9 cellular contexts compared by ENCODE assay signal in genomic region chr9:133371261-133371711, GRCh38. TPM values are rescaled to one million over a fixed set of nuclear protein-coding genes. Genes with fewer than 3 reads are reported as not detected.
DNase-seq lines count a peak whose midpoint lies in the region; ATAC-seq, FAIRE-seq and TF ChIP-seq lines count a peak whose summit lies in the region.
"Had no signal": no experiment of that assay in that cellular context is flagged by ENCODE, and none has a peak within 500 bp of the region (broad histone marks: within the 10 kb centered on the region; RNA-seq: fewer than 3 reads in every experiment).

No MANE protein-coding gene starts in this region.

- TF ChIP-seq POLR2A in GM12891 (IDR thresholded peaks at IDR 0.05; ENCODE audit: low read depth, low read length) (no peak), testis (IDR thresholded peaks at IDR 0.05) (no peak)

- H3K36me3 ChIP-seq in effector memory CD4-positive, alpha-beta T cell (ENCODE audit: control insufficient read depth, insufficient read depth, low read length): peaks cover 23% of the 10 kb centered on the region
- no peaks in the 10 kb centered on the region for H3K36me3 ChIP-seq in testis (ENCODE audit: low read depth, missing control alignments)

- CTCF ChIA-PET in activated CD4-positive, alpha-beta memory T cell treated with anti-CD3 and anti-CD28 coated beads, Interleukin-2, amount 10 ng/mL, durations not matched to agents 7 days and 5 days (lab: Charles Lee): interaction anchor here (0.7 to 6.3 kb wide), 16 partner anchors 9 to 341 kb away, joined by 3 to 59 read pairs (median 5); partner anchors contain the start of genes GTF3C5, MED22, RPL7A and SURF1

- H3K36me3 Mint-ChIP-seq in activated CD4-positive, alpha-beta memory T cell treated with anti-CD3 and anti-CD28 coated beads, Interleukin-2, amount 10 ng/mL, durations not matched to agents 7 days and 5 days (ENCODE audit: low read depth): peaks cover 71% of the 10 kb centered on the region

- peaks cover 77% of the 10 kb centered on the region for H3K4me1 ChIP-seq in effector memory CD4-positive, alpha-beta T cell (ENCODE audit: control insufficient read depth, insufficient read depth, low read length, poor library complexity, severe bottlenecking)
- peaks cover 24% of the 10 kb centered on the region for H3K4me1 ChIP-seq in testis

- DNase-seq in GM12864 (ENCODE audit: low read depth): no peak
- DNase-seq in activated CD4-positive, alpha-beta memory T cell treated with anti-CD3 and anti-CD28 coated beads, Interleukin-2, amount 10 ng/mL, durations not matched to agents 7 days and 5 days: peak; percentile 83
- DNase-seq in effector memory CD4-positive, alpha-beta T cell: peak; percentile 57 to 72 (median 60)
- peak; percentile 89 for DNase-seq in stimulated activated CD4-positive, alpha-beta T cell treated with anti-CD3 and anti-CD28 coated beads, Interleukin-15, amount 100 ng/mL, for 24 hours
- DNase-seq in GM12891 (ENCODE audit: insufficient read length, low spot score): no peak
- DNase-seq in testis: no peak
- DNase-seq: T1000 had no signal

- H3K27ac ChIP-seq in effector memory CD4-positive, alpha-beta T cell (ENCODE audit: insufficient read depth, low read length, poor library complexity, severe bottlenecking): peak overlapping the region; percentile 97
- H3K27ac ChIP-seq in testis: no peak overlapping the region

- intact Hi-C loops in testis (cut with DNase I; ENCODE audit: low total_unique reads): no loop called here

- WGBS in testis, 2 donors: 69 to 71% methylated on average over 10 to 12 of the region's 12 CpGs

- no peaks in the 10 kb centered on the region for H3K27me3 Mint-ChIP-seq in activated CD4-positive, alpha-beta memory T cell treated with anti-CD3 and anti-CD28 coated beads, Interleukin-2, amount 10 ng/mL, durations not matched to agents 7 days and 5 days

- ATAC-seq in GM18868 (IDR thresholded peaks at IDR 0.05; ENCODE audit: unreplicated experiment) (no peak), HG03175 (IDR thresholded peaks at IDR 0.05; ENCODE audit: unreplicated experiment) (no peak)

- no peak overlapping the region for H3K4me3 ChIP-seq in GM12864 (ENCODE audit: low read depth, low read length)
- H3K4me3 ChIP-seq in effector memory CD4-positive, alpha-beta T cell (ENCODE audit: insufficient read depth, low read depth, low read length, poor library complexity, severe bottlenecking): peak overlapping the region; percentile 54
- H3K4me3 ChIP-seq in testis: no peak overlapping the region

- POLR2A ChIA-PET in activated CD4-positive, alpha-beta memory T cell treated with anti-CD3 and anti-CD28 coated beads, Interleukin-2, amount 10 ng/mL, durations not matched to agents 7 days and 5 days (lab: Charles Lee): interaction anchor here (1.0 to 11.6 kb wide), 18 partner anchors 8 to 701 kb away, joined by 3 to 397 read pairs (median 4); partner anchors contain the start of genes DDX31, GTF3C4, GTF3C5 and MED22

- H3K27ac Mint-ChIP-seq in activated CD4-positive, alpha-beta memory T cell treated with anti-CD3 and anti-CD28 coated beads, Interleukin-2, amount 10 ng/mL, durations not matched to agents 7 days and 5 days: peak overlapping the region; percentile 84

- no peaks in the 10 kb centered on the region for H3K27me3 ChIP-seq in effector memory CD4-positive, alpha-beta T cell (replicated peaks; ENCODE audit: control insufficient read depth, insufficient read depth, low read length, poor library complexity, severe bottlenecking)
- no peaks in the 10 kb centered on the region for H3K27me3 ChIP-seq in testis

- no peaks in the 10 kb centered on the region for H3K9me3 Mint-ChIP-seq in activated CD4-positive, alpha-beta memory T cell treated with anti-CD3 and anti-CD28 coated beads, Interleukin-2, amount 10 ng/mL, durations not matched to agents 7 days and 5 days

- H3K9me3 ChIP-seq in effector memory CD4-positive, alpha-beta T cell (ENCODE audit: control insufficient read depth, low read length): no peaks in the 10 kb centered on the region
- H3K9me3 ChIP-seq in testis: no peaks in the 10 kb centered on the region

- H3K4me1 Mint-ChIP-seq in activated CD4-positive, alpha-beta memory T cell treated with anti-CD3 and anti-CD28 coated beads, Interleukin-2, amount 10 ng/mL, durations not matched to agents 7 days and 5 days: peaks cover 67% of the 10 kb centered on the region

- peak overlapping the region; percentile 72 for H3K4me3 Mint-ChIP-seq in activated CD4-positive, alpha-beta memory T cell treated with anti-CD3 and anti-CD28 coated beads, Interleukin-2, amount 10 ng/mL, durations not matched to agents 7 days and 5 days

- FAIRE-seq in GM12891 (lab: Jason Lieb, UNC): no peak

- peak; percentile 14 for TF ChIP-seq CTCF in GM12864 (IDR thresholded peaks at IDR 0.05; ENCODE audit: low read depth, low read length, missing control alignments)
- no peak for TF ChIP-seq CTCF in testis (IDR thresholded peaks at IDR 0.05)

TF ChIP-seq in GM12891, 5 proteins besides CTCF, POLR2A, EP300 and RAD21:
- TF ChIP-seq POLR2AphosphoS5 (IDR thresholded peaks at IDR 0.05; ENCODE audit: low read depth, low read length) (no peak), SPI1 (IDR thresholded peaks at IDR 0.05; ENCODE audit: low read depth, low read length) (no peak)

RNA-seq across cellular contexts. Expression of gene SURF4, which starts 4.6 kb away (rescaled TPM):
- 100 to 1,000 TPM; 249 to 260 TPM for total RNA-seq in activated CD4-positive, alpha-beta memory T cell treated with anti-CD3 and anti-CD28 coated beads, Interleukin-2, amount 10 ng/mL, durations not matched to agents 7 days and 5 days
- 64.3 TPM for polyA plus RNA-seq in GM12891 (2012; ENCODE audit: low read depth, missing spikeins)
- 100 to 1,000 TPM; 150 to 151 TPM for total RNA-seq in testis
- 163 TPM for polyA plus RNA-seq in testis (ENCODE audit: insufficient read depth, low read depth, low replicate concordance)

RNA-seq across cellular contexts. Expression of gene STKLD1, which starts 4.9 kb away (rescaled TPM):
- under 1 TPM; 0.65 to 0.71 TPM for total RNA-seq in activated CD4-positive, alpha-beta memory T cell treated with anti-CD3 and anti-CD28 coated beads, Interleukin-2, amount 10 ng/mL, durations not matched to agents 7 days and 5 days
- polyA plus RNA-seq in GM12891 (2012; ENCODE audit: low read depth, missing spikeins): 0.45 TPM
- total RNA-seq in testis: 10 to 100 TPM in 1 of 2 donors, 1 to 10 TPM in 1; 8.4 to 20.9 TPM
- polyA plus RNA-seq in testis (ENCODE audit: insufficient read depth, low read depth, low replicate concordance): 33.1 TPM

RNA-seq across cellular contexts. Expression of gene SURF2, which starts 14.9 kb away (rescaled TPM):
- total RNA-seq in activated CD4-positive, alpha-beta memory T cell treated with anti-CD3 and anti-CD28 coated beads, Interleukin-2, amount 10 ng/mL, durations not matched to agents 7 days and 5 days: 10 to 100 TPM; 10.2 TPM
- polyA plus RNA-seq in GM12891 (2012; ENCODE audit: low read depth, missing spikeins): 25.9 TPM
- total RNA-seq in testis: 100 to 1,000 TPM; 103 to 121 TPM
- polyA plus RNA-seq in testis (ENCODE audit: insufficient read depth, low read depth, low replicate concordance): 160 TPM

RNA-seq across cellular contexts. Expression of gene SURF1, which starts 15.0 kb away (rescaled TPM):
- total RNA-seq in activated CD4-positive, alpha-beta memory T cell treated with anti-CD3 and anti-CD28 coated beads, Interleukin-2, amount 10 ng/mL, durations not matched to agents 7 days and 5 days: 10 to 100 TPM; 33.8 to 37.6 TPM
- 30.5 TPM for polyA plus RNA-seq in GM12891 (2012; ENCODE audit: low read depth, missing spikeins)
- 10 to 100 TPM; 51.4 to 58.9 TPM for total RNA-seq in testis
- polyA plus RNA-seq in testis (ENCODE audit: insufficient read depth, low read depth, low replicate concordance): 71.0 TPM

RNA-seq across cellular contexts. Expression of gene RPL7A, which starts 23.3 kb away (rescaled TPM):
- 1,000 to 10,000 TPM; 1,627 to 1,632 TPM for total RNA-seq in activated CD4-positive, alpha-beta memory T cell treated with anti-CD3 and anti-CD28 coated beads, Interleukin-2, amount 10 ng/mL, durations not matched to agents 7 days and 5 days
- 4,358 TPM for polyA plus RNA-seq in GM12891 (2012; ENCODE audit: low read depth, missing spikeins)
- total RNA-seq in testis: 1,000 to 10,000 TPM in 1 of 2 donors, 100 to 1,000 TPM in 1; 856 to 1,453 TPM
- polyA plus RNA-seq in testis (ENCODE audit: insufficient read depth, low read depth, low replicate concordance): 1,924 TPM

Comparison
In these comparisons a context has a peak if more than half of its experiments do, and no peak if none do; other contexts are left out.
1. DNase-seq: peak in activated CD4-positive, alpha-beta memory T cell treated with anti-CD3 and anti-CD28 coated beads, Interleukin-2, amount 10 ng/mL, durations not matched to agents 7 days and 5 days (single experiment), effector memory CD4-positive, alpha-beta T cell (3 of 3) and stimulated activated CD4-positive, alpha-beta T cell treated with anti-CD3 and anti-CD28 coated beads, Interleukin-15, amount 100 ng/mL, for 24 hours (single experiment); none in GM12864 (single experiment), GM12891 (single experiment) and testis (single experiment).
2. RNA of gene STKLD1, which starts 4.9 kb away (total RNA-seq): 8.4 to 20.9 TPM in testis; 0.65 to 0.71 TPM in activated CD4-positive, alpha-beta memory T cell treated with anti-CD3 and anti-CD28 coated beads, Interleukin-2, amount 10 ng/mL, durations not matched to agents 7 days and 5 days; every median in the first group is over 4 times any median in the second.
3. RNA of gene SURF2, which starts 14.9 kb away (total RNA-seq): 103 to 121 TPM in testis; 10.2 TPM in activated CD4-positive, alpha-beta memory T cell treated with anti-CD3 and anti-CD28 coated beads, Interleukin-2, amount 10 ng/mL, durations not matched to agents 7 days and 5 days; every median in the first group is over 4 times any median in the second.